In the genomic region with DNA sequence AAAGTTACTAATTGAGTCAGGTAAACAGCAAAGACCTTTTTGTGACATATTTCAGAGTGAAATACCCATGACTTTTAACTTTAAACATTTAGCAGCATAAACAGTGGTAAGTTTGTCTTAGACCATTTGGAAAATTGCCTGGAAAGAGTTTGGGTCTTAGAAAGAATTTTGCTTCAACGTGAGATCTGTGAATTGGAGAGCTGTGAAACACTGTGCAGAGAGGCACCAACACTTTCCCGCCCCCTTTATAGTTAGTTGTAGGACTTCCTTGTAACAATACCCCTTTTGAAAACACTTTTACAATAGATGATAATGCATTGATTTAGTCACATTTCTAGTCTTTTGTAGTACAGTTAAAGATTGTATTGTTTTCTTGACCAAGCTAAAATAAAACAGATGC, we compare ENCODE assay signal across 22 cellular contexts. TPM values are rescaled to one million over a fixed set of nuclear protein-coding genes. Genes with fewer than 3 reads are reported as not detected.
DNase-seq lines count a peak whose midpoint lies in the region; ATAC-seq and TF ChIP-seq lines count a peak whose summit lies in the region.
"Had no signal": no experiment of that assay in that cellular context is flagged by ENCODE, and none has a peak within 500 bp of the region (broad histone marks: within the 10 kb centered on the region; RNA-seq: fewer than 3 reads in every experiment).

No MANE protein-coding gene starts in this region.

- H3K27me3 ChIP-seq in tibial artery, result no peaks in the 10 kb centered on the region
- H3K27me3 ChIP-seq: dorsolateral prefrontal cortex, transverse colon had no signal

- no peaks in the 10 kb centered on the region for H3K9me3 ChIP-seq in OCI-LY7 (ENCODE audit: low read length)
- no peaks in the 10 kb centered on the region for H3K9me3 ChIP-seq in tibial artery
- H3K9me3 ChIP-seq: transverse colon had no signal

- H2AFZ ChIP-seq in OCI-LY7 (ENCODE audit: low read length), result peak overlapping the region; percentile 60
- H2AFZ ChIP-seq: parathyroid adenoma had no signal

- H3K4me1 Mint-ChIP-seq in stimulated activated naive CD8-positive, alpha-beta T cell treated with anti-CD3 and anti-CD28 coated beads, Interleukin-15, Interleukin-2, amounts not matched to agents 100 ng/mL and 50 ng/mL, for 24 hours (ENCODE audit: low read depth), result peaks cover 67% of the 10 kb centered on the region

- H3K36me3 Mint-ChIP-seq in stimulated activated naive CD8-positive, alpha-beta T cell treated with anti-CD3 and anti-CD28 coated beads, Interleukin-15, Interleukin-2, amounts not matched to agents 100 ng/mL and 50 ng/mL, for 24 hours (ENCODE audit: low read depth), result no peaks in the 10 kb centered on the region
- H3K36me3 Mint-ChIP-seq: naive B cell had no signal

- peaks cover 12% of the 10 kb centered on the region for H3K4me1 ChIP-seq in OCI-LY7 (ENCODE audit: insufficient read depth, low read length, poor library complexity, severe bottlenecking)
- H3K4me1 ChIP-seq in tibial artery, result peaks cover 0 to 71% (median 18%) of the 10 kb centered on the region in 4 donors
- H3K4me1 ChIP-seq: parathyroid adenoma had no signal

- DNase-seq in stimulated activated naive CD8-positive, alpha-beta T cell treated with anti-CD3 and anti-CD28 coated beads, Interleukin-15, Interleukin-2, amounts not matched to agents 100 U/mL and 50 U/mL, for 24 hours, result no peak
- DNase-seq in OCI-LY7 (ENCODE audit: low spot score) (no peak), fibroblast of the aortic adventitia (ENCODE audit: low read depth) (peak; percentile 35), tibial artery (no peak), CD1c-positive myeloid dendritic cell (ENCODE audit: extremely low spot score) (no peak), NCI-H526 treated with DMSO at 0.1 percent for 48 hours (lab: John Stamatoyannopoulos, UW) (no peak), HT-29 (ENCODE audit: low spot score) (no peak)
- DNase-seq: activated B cell treated with CpG ODN at 0.5 μM for 24 hours; activated T-cell treated with anti-CD3 and anti-CD28 coated beads, Interleukin-2, amount 50 U/mL, for 24 hours; DMS53; dorsolateral prefrontal cortex; H7; mesenchymal stem cell; naive B cell; NK-92 treated with Interleukin-12 subunit alpha and Interleukin-12 subunit beta, amount 100 ng/mL, for 24 hours; T1000; transverse colon had no signal

- no peak overlapping the region for H3K4me2 ChIP-seq in OCI-LY7 (ENCODE audit: low read length)
- H3K4me2 ChIP-seq: KMS-11 had no signal

- ATAC-seq in stimulated activated naive CD8-positive, alpha-beta T cell treated with anti-CD3 and anti-CD28 coated beads, Interleukin-15, Interleukin-2, amounts not matched to agents 100 U/mL and 50 U/mL, for 24 hours, result no peak
- ATAC-seq: sciatic nerve had no signal

- CTCF ChIA-PET in OCI-LY7 (lab: Charles Lee; ENCODE audit: unreplicated experiment), result no interaction called here

- no TSS peak for BruUV-seq in OCI-LY7 (replicated peaks; lab: Mats Ljungman, UMichigan)

- H3K36me3 ChIP-seq in OCI-LY7 (ENCODE audit: insufficient read depth, low read length), result no peaks in the 10 kb centered on the region
- no peaks in the 10 kb centered on the region for H3K36me3 ChIP-seq in tibial artery
- H3K36me3 ChIP-seq: transverse colon had no signal

- no peaks in the 10 kb centered on the region for H3K9me2 ChIP-seq in OCI-LY7 (ENCODE audit: insufficient read depth, low read length)

- H4K20me1 ChIP-seq in OCI-LY7 (ENCODE audit: insufficient read depth, low read length), result no peaks in the 10 kb centered on the region

- intact Hi-C loops in OCI-LY7 (cut with micrococcal nuclease; ENCODE audit: unreplicated experiment) (no loop called here), tibial artery (cut with DNase I; ENCODE audit: low total_unique reads) (no loop called here)

- H3K9me3 Mint-ChIP-seq in stimulated activated naive CD8-positive, alpha-beta T cell treated with anti-CD3 and anti-CD28 coated beads, Interleukin-15, Interleukin-2, amounts not matched to agents 100 ng/mL and 50 ng/mL, for 24 hours, result no peaks in the 10 kb centered on the region
- H3K9me3 Mint-ChIP-seq: activated B cell treated with CpG ODN at 0.5 μM for 24 hours; activated T-cell treated with anti-CD3 and anti-CD28 coated beads, Interleukin-2, amount 50 U/mL, for 24 hours; naive B cell had no signal

- no peaks in the 10 kb centered on the region for H3K79me2 ChIP-seq in OCI-LY7 (ENCODE audit: insufficient read depth, low read depth, low read length)
- H3K79me2 ChIP-seq: parathyroid adenoma had no signal

- POLR2A ChIA-PET in OCI-LY7 (lab: Charles Lee), result interaction anchor here (0.6 to 1.4 kb wide), 5 partner anchors 8 to 321 kb away, joined by 3 to 4 read pairs (median 3); no protein-coding TSS in a partner anchor

- peak overlapping the region; percentile 1 for H3K4me3 Mint-ChIP-seq in stimulated activated naive CD8-positive, alpha-beta T cell treated with anti-CD3 and anti-CD28 coated beads, Interleukin-15, Interleukin-2, amounts not matched to agents 100 ng/mL and 50 ng/mL, for 24 hours
- H3K4me3 Mint-ChIP-seq: activated B cell treated with CpG ODN at 0.5 μM for 24 hours; activated T-cell treated with anti-CD3 and anti-CD28 coated beads, Interleukin-2, amount 50 U/mL, for 24 hours had no signal

- H3K4me3 ChIP-seq in OCI-LY7 (ENCODE audit: low read depth, low read length, poor library complexity, severe bottlenecking), result no peak overlapping the region
- H3K4me3 ChIP-seq in fibroblast of the aortic adventitia (ENCODE audit: low read depth, low read length), result no peak overlapping the region
- H3K4me3 ChIP-seq in tibial artery, result no peak overlapping the region
- H3K4me3 ChIP-seq: transverse colon had no signal

- no peaks in the 10 kb centered on the region for H3K27me3 Mint-ChIP-seq in stimulated activated naive CD8-positive, alpha-beta T cell treated with anti-CD3 and anti-CD28 coated beads, Interleukin-15, Interleukin-2, amounts not matched to agents 100 ng/mL and 50 ng/mL, for 24 hours
- H3K27me3 Mint-ChIP-seq: activated B cell treated with CpG ODN at 0.5 μM for 24 hours; activated T-cell treated with anti-CD3 and anti-CD28 coated beads, Interleukin-2, amount 50 U/mL, for 24 hours; naive B cell had no signal

- H3K27ac ChIP-seq in OCI-LY7 (ENCODE audit: low read depth, low read length, poor library complexity, severe bottlenecking) (no peak overlapping the region), tibial artery (peak overlapping the region; percentile 78)
- H3K27ac ChIP-seq: epithelial cell of prostate, KMS-11, parathyroid adenoma, transverse colon had no signal

- peak overlapping the region; percentile 0 for H3K27ac Mint-ChIP-seq in stimulated activated naive CD8-positive, alpha-beta T cell treated with anti-CD3 and anti-CD28 coated beads, Interleukin-15, Interleukin-2, amounts not matched to agents 100 ng/mL and 50 ng/mL, for 24 hours
- H3K27ac Mint-ChIP-seq: activated B cell treated with CpG ODN at 0.5 μM for 24 hours; activated T-cell treated with anti-CD3 and anti-CD28 coated beads, Interleukin-2, amount 50 U/mL, for 24 hours had no signal

- no peak for TF ChIP-seq CTCF in OCI-LY7 (conservative IDR thresholded peaks at IDR 0.05; ENCODE audit: low read length)
- no peak for TF ChIP-seq CTCF in fibroblast of the aortic adventitia (IDR thresholded peaks at IDR 0.05; ENCODE audit: insufficient read depth, low read length)
- TF ChIP-seq CTCF in tibial artery (IDR thresholded peaks at IDR 0.05), result no peak

RNA-seq across cellular contexts. Expression of a gene that starts 43.6 kb away (rescaled TPM):
- 125 and 163 TPM in 2 replicates for total RNA-seq in OCI-LY7 (2014; rRNA removed; shearing (Covaris generic))
- total RNA-seq in OCI-LY7 (2022) (174 and 184 TPM in 2 replicates), fibroblast of the aortic adventitia (ENCODE audit: low replicate concordance) (105 and 465 TPM in 2 replicates)
- 144 and 163 TPM in 2 replicates for total RNA-seq in HT-29 (2014; rRNA removed; shearing (Covaris generic))
